In the genomic region with DNA sequence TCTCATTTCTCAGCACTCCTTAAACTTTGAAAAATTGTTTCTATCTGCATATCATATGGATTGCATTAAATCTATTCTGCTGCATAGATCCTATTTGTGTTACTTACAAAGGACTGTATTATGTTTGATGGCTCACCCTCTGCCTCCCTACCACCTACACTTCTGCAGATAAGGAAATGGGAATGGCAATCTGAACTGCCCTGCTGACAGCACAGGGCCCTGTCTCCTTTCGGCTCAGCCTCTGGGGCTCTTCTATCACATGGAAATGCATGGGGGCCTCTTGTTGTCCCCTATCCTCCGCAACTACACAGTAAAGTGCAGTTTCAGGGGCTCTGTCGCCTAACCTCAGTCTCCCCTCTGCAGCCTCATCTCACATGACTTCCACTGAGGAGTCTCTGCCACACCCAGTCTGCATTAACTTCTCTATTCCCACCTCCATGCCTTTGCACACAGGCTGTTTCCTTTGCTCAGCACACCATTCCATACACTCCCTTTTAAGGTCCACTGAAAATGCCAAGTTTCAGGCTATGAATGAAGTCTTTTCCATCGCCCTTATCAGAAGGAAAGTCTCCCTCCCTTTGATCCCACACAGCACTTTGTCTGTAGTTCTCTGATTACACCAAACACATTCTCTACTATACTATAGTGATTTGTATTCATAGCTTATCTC, we compare ENCODE assay signal across 1 cellular context.
A peak's percentile ranks its signal among the peaks of the same experiment; 100 is the strongest.
TF ChIP-seq lines count a peak whose summit lies in the region.

No MANE protein-coding gene starts in this region.

TF ChIP-seq in HepG2, 621 proteins besides CTCF, POLR2A, EP300 and RAD21:
- no peak for TF ChIP-seq SIN3B (IDR thresholded peaks at IDR 0.05; ENCODE audit: low read length)
- peak; percentile 93 for TF ChIP-seq ZNF12 (CRISPR knock-in tag; IDR thresholded peaks at IDR 0.05)
